7 cellular contexts compared by ENCODE assay signal in genomic region chr5:159106569-159107282, GRCh38. TPM values are rescaled to one million over a fixed set of nuclear protein-coding genes. Genes with fewer than 3 reads are reported as not detected.
DNase-seq lines count a peak whose midpoint lies in the region; ATAC-seq, FAIRE-seq and TF ChIP-seq lines count a peak whose summit lies in the region.

No MANE protein-coding gene starts in this region.

- intact Hi-C loops in HCT116 (cut with micrococcal nuclease): loop anchor here (1.0 to 10.0 kb wide), 5 partner anchors 411 to 1344 kb away; no protein-coding TSS in a partner anchor

- no peaks in the 10 kb centered on the region for H3K36me3 ChIP-seq in HCT116 (ENCODE audit: control insufficient read depth in 1 of 2, insufficient read depth in 2 of 2, low read length in 2 of 2)
- H3K36me3 ChIP-seq in bronchial epithelial cell (ENCODE audit: control insufficient read depth, insufficient read depth, low read length): no peaks in the 10 kb centered on the region
- no peaks in the 10 kb centered on the region for H3K36me3 ChIP-seq in kidney epithelial cell (ENCODE audit: control insufficient read depth, insufficient read depth, low read length)

- TF ChIP-seq CTCF in GM12875 (IDR thresholded peaks at IDR 0.05; ENCODE audit: borderline replicate concordance, insufficient read depth, low read depth, low read length): peak; percentile 87
- peak; percentile 72 to 94 (median 84) for TF ChIP-seq CTCF in HCT116 (IDR thresholded peaks at IDR 0.05 in 2 of 3, conservative IDR thresholded peaks at IDR 0.05 in 1 of 3; ENCODE audit: borderline replicate concordance in 1 of 3, insufficient read depth in 1 of 3, low read depth in 2 of 3, low read length in 2 of 3)
- peak; percentile 92 for TF ChIP-seq CTCF in VCaP (conservative IDR thresholded peaks at IDR 0.05)
- TF ChIP-seq CTCF in bronchial epithelial cell (IDR thresholded peaks at IDR 0.05; ENCODE audit: insufficient read depth, low read length, severe bottlenecking): peak; percentile 92
- peak; percentile 92 for TF ChIP-seq CTCF in kidney epithelial cell (IDR thresholded peaks at IDR 0.05; ENCODE audit: insufficient read depth, low read length, poor library complexity, severe bottlenecking)

- FAIRE-seq in bronchial epithelial cell (lab: Jason Lieb, UNC): no peak

- DNase-seq in HCT116 (ENCODE audit: low read depth, low spot score): peak; percentile 33
- peak; percentile 49 for DNase-seq in MV-4-11 (lab: John Stamatoyannopoulos, UW)
- DNase-seq in bronchial epithelial cell (ENCODE audit: low read depth): peak; percentile 35
- no peak for DNase-seq in kidney epithelial cell (ENCODE audit: low read depth)
- DNase-seq in stimulated activated CD4-positive, alpha-beta T cell treated with anti-CD3 and anti-CD28 coated beads, Interleukin-1b, Interleukin-23, amount 100 ng/mL, for 48 hours: peak; percentile 65

- CTCF ChIA-PET in HCT116 (lab: Charles Lee): interaction anchor here (0.6 to 2.6 kb wide), 18 partner anchors 9 to 1958 kb away, joined by 3 to 54 read pairs (median 4); no protein-coding TSS in a partner anchor

- H3K27me3 ChIP-seq in HCT116 (ENCODE audit: insufficient read depth, low read length) (peaks cover 54% of the 10 kb centered on the region), bronchial epithelial cell (ENCODE audit: control insufficient read depth, insufficient read depth, low read length) (peaks cover 39% of the 10 kb centered on the region), kidney epithelial cell (ENCODE audit: control insufficient read depth, insufficient read depth, low read length) (peaks cover 50% of the 10 kb centered on the region)

- no peaks in the 10 kb centered on the region for H3K9me3 ChIP-seq in HCT116 (ENCODE audit: control insufficient read depth in 1 of 2, insufficient read depth in 1 of 2, low read depth in 1 of 2, low read length in 2 of 2)

- H3K79me2 ChIP-seq in HCT116 (ENCODE audit: insufficient read depth, low read length): no peaks in the 10 kb centered on the region

- no peak overlapping the region for H3K4me2 ChIP-seq in HCT116 (ENCODE audit: low read length)

- no peak for TF ChIP-seq POLR2A in HCT116 (IDR thresholded peaks at IDR 0.05; ENCODE audit: borderline replicate concordance, extremely low read depth, insufficient read depth, insufficient read length)

- BruUV-seq in HCT116 (replicated peaks; lab: Mats Ljungman, UMichigan): no TSS peak

- no peak overlapping the region for H3K27ac ChIP-seq in HCT116 (ENCODE audit: low read depth, low read length)
- peak overlapping the region; percentile 40; the same call in 1 of the 2 replicates for H3K27ac ChIP-seq in VCaP

- no peaks in the 10 kb centered on the region for H4K20me1 ChIP-seq in HCT116 (ENCODE audit: insufficient read depth)

- RAD21 ChIA-PET in HCT116 (lab: Charles Lee; ENCODE audit: low non-redundant PET in 1 of 2, low total read pairs in 2 of 2, uncharacterized antibody in 2 of 2, unreplicated experiment in 2 of 2): interaction anchor here (1.1 to 1.5 kb wide), 6 partner anchors 26 to 1031 kb away, joined by 3 to 12 read pairs (median 6); no protein-coding TSS in a partner anchor

- no peak overlapping the region for H3K9ac ChIP-seq in HCT116 (ENCODE audit: low read length)

- H3K4me3 ChIP-seq in GM12875 (ENCODE audit: low read depth, low read length) (no peak overlapping the region), HCT116 (replicated peaks in 1 of 2; ENCODE audit: low read depth in 1 of 2, low read length in 2 of 2) (no peak overlapping the region), bronchial epithelial cell (ENCODE audit: low read depth, low read length) (no peak overlapping the region), kidney epithelial cell (ENCODE audit: low read depth, low read length) (no peak overlapping the region)

- H2AFZ ChIP-seq in HCT116 (ENCODE audit: low read depth, low read length, poor library complexity, severe bottlenecking): no peak overlapping the region

- peak; percentile 98 for ATAC-seq in HCT116

- peak; percentile 90 for TF ChIP-seq RAD21 in HCT116 (IDR thresholded peaks at IDR 0.05; ENCODE audit: low read depth)

- H3K4me1 ChIP-seq in HCT116 (ENCODE audit: control insufficient read depth in 1 of 2, insufficient read depth in 2 of 2, low read length in 2 of 2): no peaks in the 10 kb centered on the region

- no peaks in the 10 kb centered on the region for H3K9me2 ChIP-seq in HCT116 (ENCODE audit: insufficient read depth)

- POLR2A ChIA-PET in HCT116 (lab: Charles Lee): no interaction called here

TF ChIP-seq in HCT116, 20 proteins besides CTCF, POLR2A, EP300 and RAD21:
- TF ChIP-seq REST (IDR thresholded peaks at IDR 0.05; ENCODE audit: low read depth) (no peak), EZH2phosphoT487 (IDR thresholded peaks at IDR 0.05; ENCODE audit: borderline replicate concordance) (no peak), FOSL1 (IDR thresholded peaks at IDR 0.05; ENCODE audit: low read depth) (no peak), SRF (IDR thresholded peaks at IDR 0.05; ENCODE audit: low read depth) (no peak), SIN3A (IDR thresholded peaks at IDR 0.05; ENCODE audit: low read depth) (no peak), EGR1 (IDR thresholded peaks at IDR 0.05; ENCODE audit: low read depth) (no peak), ZNF274 (IDR thresholded peaks at IDR 0.05; ENCODE audit: low read depth, low read length) (no peak), EZH2 (IDR thresholded peaks at IDR 0.05) (no peak), ZFX (IDR thresholded peaks at IDR 0.05) (no peak), TCF7L2 (IDR thresholded peaks at IDR 0.05; ENCODE audit: borderline replicate concordance, extremely low read depth, insufficient read depth, insufficient read length) (no peak), JUND (IDR thresholded peaks at IDR 0.05) (no peak), CBX3 (IDR thresholded peaks at IDR 0.05; ENCODE audit: low read depth) (no peak), CEBPB (IDR thresholded peaks at IDR 0.05; ENCODE audit: low read depth) (no peak), ZBTB33 (IDR thresholded peaks at IDR 0.05; ENCODE audit: extremely low read depth, insufficient replicate concordance, low read length) (no peak), MAX (IDR thresholded peaks at IDR 0.05) (no peak)

RNA-seq across cellular contexts. Expression of gene EBF1, which starts 7.0 kb away (rescaled TPM):
- total RNA-seq in HCT116 (2021; ENCODE audit: unreplicated experiment): 0.30 TPM
- not detected in 2 replicates for polyA plus RNA-seq in HCT116 (2012)
- not detected in 2 replicates for total RNA-seq in bronchial epithelial cell
- total RNA-seq in kidney epithelial cell: 0.38 and 0.62 TPM in 2 replicates
